ENCODE assay signal across 13 cellular contexts in genomic region chr6:17940151-17940791, GRCh38. TPM values are rescaled to one million over a fixed set of nuclear protein-coding genes. Genes with fewer than 3 reads are reported as not detected.
DNase-seq lines count a peak whose midpoint lies in the region; TF ChIP-seq lines count a peak whose summit lies in the region.
"Had no signal": no experiment of that assay in that cellular context is flagged by ENCODE, and none has a peak within 500 bp of the region (broad histone marks: within the 10 kb centered on the region; RNA-seq: fewer than 3 reads in every experiment).

No MANE protein-coding gene starts in this region.

- no peak overlapping the region for H2BK5ac ChIP-seq in neuronal stem cell (ENCODE audit: low read length)

- H2AFZ ChIP-seq in neuronal stem cell (ENCODE audit: low read length) (no peak overlapping the region), OCI-LY7 (ENCODE audit: low read length) (no peak overlapping the region)

- peak; percentile 25 for DNase-seq in SK-N-DZ (ENCODE audit: low spot score)
- no peak for DNase-seq in iPS DF 6.9 (ENCODE audit: low read depth, low spot score)
- DNase-seq in neuronal stem cell (ENCODE audit: low spot score), result no peak
- no peak for DNase-seq in activated CD4-positive, alpha-beta T cell treated with anti-CD3 and anti-CD28 coated beads, Interleukin-2, amount 50 U/mL, for 1 hour
- DNase-seq in OCI-LY7 (ENCODE audit: low spot score), result no peak
- no peak for DNase-seq in stomach
- DNase-seq: BE2C, DMS153, HCEC 1CT, NCI-H1436 treated with DMSO at 0.1 percent for 48 hours, NCI-H2081 had no signal

- H4K91ac ChIP-seq in neuronal stem cell (ENCODE audit: low read depth, low read length, poor library complexity), result no peak overlapping the region

- H3K9me2 ChIP-seq in OCI-LY7 (ENCODE audit: insufficient read depth, low read length), result no peaks in the 10 kb centered on the region

- H3K18ac ChIP-seq in neuronal stem cell (ENCODE audit: low read length), result no peak overlapping the region

- no peak overlapping the region for H3K14ac ChIP-seq in neuronal stem cell (ENCODE audit: low read length)

- no peaks in the 10 kb centered on the region for H3K36me3 ChIP-seq in HEK293 (ENCODE audit: control insufficient read depth in 2 of 2, insufficient read depth in 1 of 2, low read length in 2 of 2)
- no peaks in the 10 kb centered on the region for H3K36me3 ChIP-seq in iPS DF 6.9 (ENCODE audit: control insufficient read depth, insufficient read depth, low read length)
- no peaks in the 10 kb centered on the region for H3K36me3 ChIP-seq in neuronal stem cell (replicated peaks in 1 of 2; ENCODE audit: control insufficient read depth in 2 of 2, insufficient read depth in 2 of 2, low read length in 2 of 2)
- no peaks in the 10 kb centered on the region for H3K36me3 ChIP-seq in OCI-LY7 (ENCODE audit: insufficient read depth, low read length)
- no peaks in the 10 kb centered on the region for H3K36me3 ChIP-seq in stomach
- H3K36me3 ChIP-seq: BE2C had no signal

- intact Hi-C loops in OCI-LY7 (cut with micrococcal nuclease; ENCODE audit: unreplicated experiment) (no loop called here), stomach (cut with DNase I; ENCODE audit: low total_unique reads) (no loop called here)

- POLR2A ChIA-PET in HEK293 (lab: Yijun Ruan, JAX) (no interaction called here), OCI-LY7 (lab: Charles Lee) (interaction anchor here (0.7 to 1.4 kb wide), 4 partner anchors 10 to 979 kb away, joined by 3 to 5 read pairs (median 4); no protein-coding TSS in a partner anchor)

- no peak overlapping the region for H3K23ac ChIP-seq in neuronal stem cell (ENCODE audit: low read depth, low read length, poor library complexity)

- H4K20me1 ChIP-seq in OCI-LY7 (ENCODE audit: insufficient read depth, low read length), result no peaks in the 10 kb centered on the region

- TF ChIP-seq CTCF in HEK293 (tag by site-specific recombination; IDR thresholded peaks at IDR 0.05) (no peak), OCI-LY7 (conservative IDR thresholded peaks at IDR 0.05; ENCODE audit: low read length) (no peak), stomach (IDR thresholded peaks at IDR 0.05) (no peak)

- H3K9ac ChIP-seq in neuronal stem cell (ENCODE audit: low read depth, low read length, poor library complexity), result no peak overlapping the region

- no peak overlapping the region for H4K8ac ChIP-seq in neuronal stem cell (ENCODE audit: low read depth, low read length)

- BruUV-seq in OCI-LY7 (replicated peaks; lab: Mats Ljungman, UMichigan), result no TSS peak

- H3K4me3 ChIP-seq in HEK293 (ENCODE audit: low read depth, low read length), result no peak overlapping the region
- peak overlapping the region; percentile 1; the same call in 1 of the 2 replicates for H3K4me3 ChIP-seq in iPS DF 6.9 (ENCODE audit: low read length)
- H3K4me3 ChIP-seq in neuronal stem cell (ENCODE audit: low read length in 2 of 2), result no peak overlapping the region
- H3K4me3 ChIP-seq in OCI-LY7 (ENCODE audit: low read depth, low read length, poor library complexity, severe bottlenecking), result no peak overlapping the region
- no peak overlapping the region for H3K4me3 ChIP-seq in stomach
- H3K4me3 ChIP-seq: K562 had no signal

- H3K27me3 ChIP-seq in iPS DF 6.9 (ENCODE audit: control insufficient read depth, insufficient read depth, low read length) (no peaks in the 10 kb centered on the region), neuronal stem cell (ENCODE audit: control insufficient read depth in 3 of 3, insufficient read depth in 3 of 3, low read depth in 1 of 3, low read length in 3 of 3) (no peaks in the 10 kb centered on the region), stomach (no peaks in the 10 kb centered on the region)
- H3K27me3 ChIP-seq: BE2C had no signal

- H3K79me1 ChIP-seq in neuronal stem cell (ENCODE audit: low read depth, low read length), result no peaks in the 10 kb centered on the region

- no peak for TF ChIP-seq EP300 in stomach (IDR thresholded peaks at IDR 0.05)

- no peak overlapping the region for H2BK15ac ChIP-seq in neuronal stem cell (ENCODE audit: low read length)

- H3K4me2 ChIP-seq in neuronal stem cell (ENCODE audit: insufficient read depth, low read length, poor library complexity, severe bottlenecking) (peak overlapping the region; percentile 23), OCI-LY7 (ENCODE audit: low read length) (no peak overlapping the region)

- no peaks in the 10 kb centered on the region for H3K9me3 ChIP-seq in HEK293 (ENCODE audit: control insufficient read depth, insufficient read depth, low read depth, low read length)
- no peaks in the 10 kb centered on the region for H3K9me3 ChIP-seq in iPS DF 6.9 (ENCODE audit: control insufficient read depth, insufficient read depth, low read length)
- no peaks in the 10 kb centered on the region for H3K9me3 ChIP-seq in neuronal stem cell (replicated peaks in 1 of 2; ENCODE audit: control insufficient read depth in 2 of 2, insufficient read depth in 1 of 2, low read depth in 1 of 2, low read length in 2 of 2)
- no peaks in the 10 kb centered on the region for H3K9me3 ChIP-seq in OCI-LY7 (ENCODE audit: low read length)
- H3K9me3 ChIP-seq in stomach, result no peaks in the 10 kb centered on the region
- H3K9me3 ChIP-seq: BE2C had no signal

- peaks cover 2% of the 10 kb centered on the region; the same call in 1 of the 2 replicates for H3K4me1 ChIP-seq in HEK293 (ENCODE audit: control insufficient read depth, insufficient read depth, low read length)
- peaks cover 1% of the 10 kb centered on the region; the same call in 1 of the 2 replicates for H3K4me1 ChIP-seq in iPS DF 6.9 (ENCODE audit: control insufficient read depth, insufficient read depth, low read length)
- peaks cover 0 to 6% of the 10 kb centered on the region in 2 donors for H3K4me1 ChIP-seq in neuronal stem cell (ENCODE audit: control insufficient read depth in 2 of 2, insufficient read depth in 1 of 2, low read depth in 1 of 2, low read length in 2 of 2)
- no peaks in the 10 kb centered on the region for H3K4me1 ChIP-seq in OCI-LY7 (ENCODE audit: insufficient read depth, low read length, poor library complexity, severe bottlenecking)
- peaks cover 0 to 24% (median 9%) of the 10 kb centered on the region in 4 donors for H3K4me1 ChIP-seq in stomach
- H3K4me1 ChIP-seq: BE2C had no signal

- H2BK120ac ChIP-seq in neuronal stem cell (ENCODE audit: low read depth, low read length), result no peak overlapping the region

- TF ChIP-seq POLR2A in stomach (IDR thresholded peaks at IDR 0.05), result no peak

- no peak overlapping the region for H3K4ac ChIP-seq in neuronal stem cell (ENCODE audit: low read length)

- no CpG with 5 or more reads among the region's 6 CpGs for WGBS in iPS DF 6.9 (ENCODE audit: insufficient coverage, insufficient read length)
- no CpG with 5 or more reads among the region's 6 CpGs for WGBS in neuronal stem cell (ENCODE audit: extremely low coverage in 2 of 2, insufficient read length in 2 of 2, insufficient replicate concordance in 1 of 2), 2 donors
- WGBS in stomach, 5 donors, result 88 to 89% (median 89%) methylated on average over 6 of the region's 6 CpGs

- H2AK5ac ChIP-seq in neuronal stem cell (ENCODE audit: low read depth, low read length), result no peak overlapping the region

- no peaks in the 10 kb centered on the region for H3K79me2 ChIP-seq in OCI-LY7 (ENCODE audit: insufficient read depth, low read depth, low read length)

- H3K27ac ChIP-seq in HEK293 (ENCODE audit: extremely low read depth, low read depth, low read length), result no peak overlapping the region
- no peak overlapping the region for H3K27ac ChIP-seq in iPS DF 6.9 (ENCODE audit: low read length)
- no peak overlapping the region for H3K27ac ChIP-seq in neuronal stem cell (replicated peaks; ENCODE audit: low read length)
- no peak overlapping the region for H3K27ac ChIP-seq in OCI-LY7 (ENCODE audit: low read depth, low read length, poor library complexity, severe bottlenecking)
- no peak overlapping the region for H3K27ac ChIP-seq in stomach

- no peak overlapping the region for H2BK12ac ChIP-seq in neuronal stem cell (ENCODE audit: low read length)

- CTCF ChIA-PET in HEK293 (lab: Yijun Ruan, JAX) (interaction anchor here (0.7 kb wide), 1 partner anchor 163 kb away, joined by 3 read pairs; no protein-coding TSS in a partner anchor), OCI-LY7 (lab: Charles Lee; ENCODE audit: unreplicated experiment) (no interaction called here)

TF ChIP-seq in HEK293, 187 proteins besides CTCF, POLR2A, EP300 and RAD21:
- TF ChIP-seq ZBTB17 (tag by site-specific recombination; IDR thresholded peaks at IDR 0.05) (no peak), ZNF513 (tag by site-specific recombination; IDR thresholded peaks at IDR 0.05) (peak; percentile 20; the same call in 1 of the 2 replicates)

RNA-seq across cellular contexts. Expression of gene KIF13A, which starts 47.2 kb away (rescaled TPM):
- 8.9 and 9.4 TPM in 2 replicates for polyA plus RNA-seq in SK-N-DZ (2014; cell fraction: cytosol; rRNA removed)
- polyA plus RNA-seq in SK-N-DZ (2014; cell fraction: nucleus; rRNA removed), result 5.7 and 7.8 TPM in 2 replicates
- polyA plus RNA-seq in neuronal stem cell (2013, experiment 1 of 2), result 9.1 TPM
- 9.1 TPM for polyA plus RNA-seq in neuronal stem cell (2013, experiment 2 of 2)
- 1.5 and 2.3 TPM in 2 replicates for total RNA-seq in OCI-LY7 (2014; rRNA removed; shearing (Covaris generic))
- total RNA-seq in OCI-LY7 (2022) (0.30 TPM in 1 of 2 replicates, not detected in the other), stomach (10 to 100 TPM; 11.7 to 60.6 (median 44.6) TPM)
- 10 to 100 TPM in 2 of 3 donors, 1 to 10 TPM in 1; 9.2 to 14.2 (median 11.1) TPM for polyA plus RNA-seq in stomach
